In the genomic region with DNA sequence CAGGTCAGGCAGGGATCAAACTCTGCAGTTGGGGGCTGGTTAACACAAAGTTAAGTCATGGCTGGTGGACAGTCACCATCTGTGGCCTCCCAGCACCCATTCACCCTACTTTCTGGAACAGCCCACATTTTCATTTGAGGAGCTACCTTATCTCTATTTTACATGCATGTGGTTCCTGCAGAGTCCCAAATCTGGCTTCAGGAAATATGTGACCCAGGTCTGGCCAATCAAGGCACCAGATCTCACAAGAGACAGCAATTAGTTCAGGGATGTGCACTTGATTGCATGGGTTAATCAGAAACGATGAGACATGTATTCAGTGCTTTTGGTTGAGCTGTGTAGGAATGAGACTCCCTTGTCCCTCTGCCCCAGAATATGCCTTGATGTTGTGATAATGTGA, we compare ENCODE assay signal across 26 cellular contexts.
"Had no signal": no experiment of that assay in that cellular context is flagged by ENCODE, and none has a peak within 500 bp of the region (broad histone marks: within the 10 kb centered on the region; RNA-seq: fewer than 3 reads in every experiment).

No MANE protein-coding gene starts in this region.

- H3K27ac ChIP-seq: stomach, testis, thoracic aorta, thyroid gland, tibial artery, tibial nerve, transverse colon, upper lobe of left lung, upper lobe of right lung, uterus, vagina had no signal

- FAIRE-seq: urothelium cell line had no signal

- H3K4me3 ChIP-seq: stomach, testis, thoracic aorta, thyroid gland, tibial artery, tibial nerve, transverse colon, upper lobe of left lung, upper lobe of right lung, uterus, vagina had no signal

- H3K36me3 ChIP-seq: stomach, thoracic aorta, thyroid gland, tibial artery, tibial nerve, transverse colon, upper lobe of left lung, upper lobe of right lung, uterus, vagina had no signal

- H3K9me3 ChIP-seq: stomach, testis, thoracic aorta, thyroid gland, tibial artery, tibial nerve, transverse colon, upper lobe of left lung, upper lobe of right lung, uterus, vagina had no signal

- DNase-seq: stimulated activated CD4-positive, alpha-beta T cell treated with anti-CD3 and anti-CD28 coated beads, Interleukin-2, amount 100 ng/mL, for 48 hours; stimulated activated CD4-positive, alpha-beta T cell treated with anti-CD3 and anti-CD28 coated beads, Interleukin-4, amount 100 ng/mL, for 1 hour; stimulated activated CD4-positive, alpha-beta T cell treated with anti-CD3 and anti-CD28 coated beads, Interleukin-4, amount 100 ng/mL, for 24 hours; stimulated activated CD4-positive, alpha-beta T cell treated with anti-CD3 and anti-CD28 coated beads, Interleukin-4, amount 100 ng/mL, for 4 hours; stimulated activated CD8-positive, alpha-beta memory T cell treated with anti-CD3 and anti-CD28 coated beads, Interleukin-4, amount 100 ng/mL, for 48 hours; stimulated activated naive B cell treated with anti-CD40 and anti-IgM and Interleukin-4, amounts not matched to agents 10 μg/mL and 1 μg/mL and 100 μg/mL, for 72 hours; stimulated activated naive CD4-positive, alpha-beta T cell; stimulated activated naive CD4-positive, alpha-beta T cell treated with Interleukin-2 at 50 U/mL for 16 hours; stimulated activated naive CD8-positive, alpha-beta T cell treated with anti-CD3 and anti-CD28 coated beads, Interleukin-15, amount 100 ng/mL, for 72 hours; stimulated activated naive CD8-positive, alpha-beta T cell treated with anti-CD3 and anti-CD28 coated beads, Interleukin-15, Interleukin-2, amounts not matched to agents 100 U/mL and 50 U/mL, for 24 hours; stomach; substantia nigra; testis; thyroid gland; tibial artery; transverse colon; trophoblast cell; upper lobe of left lung; upper lobe of right lung; uterus had no signal

- H3K4me1 ChIP-seq: stomach, testis, thyroid gland, tibial artery, tibial nerve, transverse colon, upper lobe of left lung, upper lobe of right lung, uterus, vagina had no signal

- H3K27me3 ChIP-seq: stomach, testis, thyroid gland, tibial artery, tibial nerve, transverse colon, upper lobe of left lung, upper lobe of right lung, uterus, vagina had no signal

- ATAC-seq: stimulated activated effector memory CD8-positive, alpha-beta T cell treated with anti-CD3 and anti-CD28 coated beads, Interleukin-12 subunit alpha, Interleukin-12 subunit beta, amount 100 ng/mL, for 72 hours; stimulated activated memory B cell treated with anti-CD40 and anti-IgM and Interleukin-4, amounts not matched to agents 10 μg/mL and 1 μg/mL and 100 μg/mL, for 72 hours; stimulated activated naive B cell treated with anti-CD40 and anti-IgM and Interleukin-4, amounts not matched to agents 10 μg/mL and 1 μg/mL and 100 μg/mL, for 72 hours; stimulated activated naive CD8-positive, alpha-beta T cell treated with anti-CD3 and anti-CD28 coated beads, Interleukin-15, amount 100 ng/mL, for 72 hours; stimulated activated naive CD8-positive, alpha-beta T cell treated with anti-CD3 and anti-CD28 coated beads, Interleukin-15, Interleukin-2, amounts not matched to agents 100 U/mL and 50 U/mL, for 24 hours; upper lobe of right lung had no signal
